ENCODE assay signal across 10 cellular contexts in the genomic region with DNA sequence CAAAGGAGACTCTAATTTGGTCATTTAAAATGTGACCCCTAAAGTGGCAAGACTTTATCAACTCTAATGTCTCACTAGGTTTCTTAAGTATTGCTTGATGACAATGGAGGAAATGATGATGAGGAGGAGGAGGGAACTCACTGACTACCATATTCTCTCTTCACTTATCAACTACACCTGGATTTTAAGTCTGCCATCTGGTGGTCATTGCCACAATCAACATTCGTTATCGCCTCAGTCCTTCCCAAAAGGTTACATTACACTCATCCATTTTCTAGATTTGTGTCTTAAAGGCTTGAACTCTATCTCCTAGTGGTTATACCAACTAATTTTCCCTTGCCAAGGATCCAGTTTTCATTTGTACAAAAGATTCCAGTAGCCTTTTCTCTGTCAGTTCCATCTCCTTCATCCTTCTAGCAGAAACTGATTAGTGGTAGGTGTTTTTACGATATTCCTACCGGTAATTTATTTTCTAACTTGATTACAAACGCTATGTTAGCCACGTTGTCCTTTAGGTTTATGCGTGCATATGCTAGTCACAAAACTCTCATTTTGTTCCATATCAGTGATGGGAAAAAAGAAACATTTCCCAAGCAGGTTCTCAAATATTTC.
DNase-seq lines count a peak whose midpoint lies in the region; ATAC-seq, FAIRE-seq and TF ChIP-seq lines count a peak whose summit lies in the region.
"Had no signal": no experiment of that assay in that cellular context is flagged by ENCODE, and none has a peak within 500 bp of the region (broad histone marks: within the 10 kb centered on the region; RNA-seq: fewer than 3 reads in every experiment).

No MANE protein-coding gene starts in this region.

- no peaks in the 10 kb centered on the region for H3K79me2 ChIP-seq in GM23338 (replicated peaks; ENCODE audit: insufficient read depth)

- H3F3A ChIP-seq in GM23338 (replicated peaks; ENCODE audit: low read depth): no peaks in the 10 kb centered on the region

- H3K27me3 ChIP-seq in GM23338 (ENCODE audit: insufficient read depth): no peaks in the 10 kb centered on the region

- peak; percentile 81 for FAIRE-seq in urothelium cell line (lab: Jason Lieb, UNC)

- TF ChIP-seq CTCF in GM23338 (conservative IDR thresholded peaks at IDR 0.05; ENCODE audit: low read depth in 2 of 2) (peak; percentile 78), glutamatergic neuron (IDR thresholded peaks at IDR 0.05; ENCODE audit: partially characterized antibody, unreplicated experiment) (peak; percentile 62)

- H3K4me1 Mint-ChIP-seq in GM23338 (no peaks in the 10 kb centered on the region), glutamatergic neuron (ENCODE audit: low read depth, unreplicated experiment) (peaks cover 12% of the 10 kb centered on the region)

- ATAC-seq in GM23338: peak; percentile 90
- ATAC-seq in Right ventricle myocardium superior (ENCODE audit: poor library complexity): no peak
- ATAC-seq: naive thymus-derived CD4-positive, alpha-beta T cell had no signal

- no peak overlapping the region for H3K27ac ChIP-seq in GM23338 (ENCODE audit: low read depth)

- no peak overlapping the region for H3K4me3 Mint-ChIP-seq in GM23338
- no peak overlapping the region for H3K4me3 Mint-ChIP-seq in glutamatergic neuron (ENCODE audit: unreplicated experiment)
- H3K4me3 Mint-ChIP-seq: naive thymus-derived CD4-positive, alpha-beta T cell; T-helper 1 cell treated with Interleukin-12 subunit alpha and Interleukin-12 subunit beta and Interleukin-4 antibody, amounts not matched to agents 30 μg/mL and 1 μg/mL, for 36 hours had no signal

- H3K27ac Mint-ChIP-seq in GM23338: no peak overlapping the region
- H3K27ac Mint-ChIP-seq in glutamatergic neuron (ENCODE audit: unreplicated experiment): no peak overlapping the region
- H3K27ac Mint-ChIP-seq: naive thymus-derived CD4-positive, alpha-beta T cell; T-helper 1 cell treated with Interleukin-12 subunit alpha and Interleukin-12 subunit beta and Interleukin-4 antibody, amounts not matched to agents 30 μg/mL and 1 μg/mL, for 36 hours had no signal

- H2AFZ ChIP-seq in GM23338: no peak overlapping the region

- H3K36me3 ChIP-seq in GM23338 (ENCODE audit: insufficient read depth): no peaks in the 10 kb centered on the region

- H3K9me2 ChIP-seq in GM23338 (ENCODE audit: insufficient read depth): no peaks in the 10 kb centered on the region

- no peaks in the 10 kb centered on the region for H3K9me3 Mint-ChIP-seq in GM23338
- H3K9me3 Mint-ChIP-seq in glutamatergic neuron (ENCODE audit: unreplicated experiment): no peaks in the 10 kb centered on the region
- H3K9me3 Mint-ChIP-seq: T-helper 1 cell treated with Interleukin-12 subunit alpha and Interleukin-12 subunit beta and Interleukin-4 antibody, amounts not matched to agents 30 μg/mL and 1 μg/mL, for 36 hours had no signal

- intact Hi-C loops in Right ventricle myocardium superior (cut with DNase I): loop anchor here (10.0 kb wide), 1 partner anchor 634 kb away; no protein-coding TSS in a partner anchor

- DNase-seq in D341Med (ENCODE audit: low spot score): peak; percentile 57
- peak; percentile 75 for DNase-seq in GM23338 (ENCODE audit: low spot score)
- DNase-seq in RPMI7951 (ENCODE audit: low read depth): peak; percentile 19
- peak; percentile 18 for DNase-seq in glutamatergic neuron
- peak; percentile 41 for DNase-seq in urothelium cell line (ENCODE audit: low spot score)
- no peak for DNase-seq in middle frontal gyrus (ENCODE audit: extremely low spot score, low spot score)
- no peak for DNase-seq in Right ventricle myocardium superior
- DNase-seq in NCI-H345 treated with DMSO at 0.1 percent for 48 hours (lab: John Stamatoyannopoulos, UW; ENCODE audit: unreplicated experiment): no peak

- H3K27me3 Mint-ChIP-seq in GM23338 (ENCODE audit: insufficient read depth, low read depth, poor library complexity) (peaks cover 4% of the 10 kb centered on the region), glutamatergic neuron (ENCODE audit: unreplicated experiment) (no peaks in the 10 kb centered on the region)

- H3K4me1 ChIP-seq in GM23338 (ENCODE audit: insufficient read depth): no peaks in the 10 kb centered on the region

- H3K4me3 ChIP-seq in GM23338: no peak overlapping the region

- H3K4me2 ChIP-seq in GM23338: no peak overlapping the region

- no peaks in the 10 kb centered on the region for H3K36me3 Mint-ChIP-seq in GM23338 (ENCODE audit: low read depth)
- no peaks in the 10 kb centered on the region for H3K36me3 Mint-ChIP-seq in glutamatergic neuron (ENCODE audit: unreplicated experiment)

- H4K20me1 ChIP-seq in GM23338 (replicated peaks; ENCODE audit: insufficient read depth): no peaks in the 10 kb centered on the region

TF ChIP-seq in GM23338, 12 proteins besides CTCF, POLR2A, EP300 and RAD21 (continues in another document):
- TF ChIP-seq POLR2AphosphoS5 (IDR thresholded peaks at IDR 0.05; ENCODE audit: low read depth) (no peak), EZH2 (IDR thresholded peaks at IDR 0.05; ENCODE audit: low read depth, unreplicated experiment) (no peak), EZH2phosphoT487 (IDR thresholded peaks at IDR 0.05; ENCODE audit: unreplicated experiment) (no peak), CREB1 (CRISPR knock-in tag; IDR thresholded peaks at IDR 0.05; ENCODE audit: low read depth) (no peak), ZNF462 (CRISPR knock-in tag; IDR thresholded peaks at IDR 0.05) (no peak)

Comparison
In these comparisons a context has a peak if more than half of its experiments do, and no peak if none do; other contexts are left out.
1. DNase-seq: peak in D341Med (single experiment), GM23338 (single experiment), RPMI7951 (single experiment), glutamatergic neuron (single experiment) and urothelium cell line (single experiment); none in middle frontal gyrus (single experiment), Right ventricle myocardium superior (single experiment) and NCI-H345 treated with DMSO at 0.1 percent for 48 hours (single experiment).